ENCODE assay signal across 8 cellular contexts in the genomic region with DNA sequence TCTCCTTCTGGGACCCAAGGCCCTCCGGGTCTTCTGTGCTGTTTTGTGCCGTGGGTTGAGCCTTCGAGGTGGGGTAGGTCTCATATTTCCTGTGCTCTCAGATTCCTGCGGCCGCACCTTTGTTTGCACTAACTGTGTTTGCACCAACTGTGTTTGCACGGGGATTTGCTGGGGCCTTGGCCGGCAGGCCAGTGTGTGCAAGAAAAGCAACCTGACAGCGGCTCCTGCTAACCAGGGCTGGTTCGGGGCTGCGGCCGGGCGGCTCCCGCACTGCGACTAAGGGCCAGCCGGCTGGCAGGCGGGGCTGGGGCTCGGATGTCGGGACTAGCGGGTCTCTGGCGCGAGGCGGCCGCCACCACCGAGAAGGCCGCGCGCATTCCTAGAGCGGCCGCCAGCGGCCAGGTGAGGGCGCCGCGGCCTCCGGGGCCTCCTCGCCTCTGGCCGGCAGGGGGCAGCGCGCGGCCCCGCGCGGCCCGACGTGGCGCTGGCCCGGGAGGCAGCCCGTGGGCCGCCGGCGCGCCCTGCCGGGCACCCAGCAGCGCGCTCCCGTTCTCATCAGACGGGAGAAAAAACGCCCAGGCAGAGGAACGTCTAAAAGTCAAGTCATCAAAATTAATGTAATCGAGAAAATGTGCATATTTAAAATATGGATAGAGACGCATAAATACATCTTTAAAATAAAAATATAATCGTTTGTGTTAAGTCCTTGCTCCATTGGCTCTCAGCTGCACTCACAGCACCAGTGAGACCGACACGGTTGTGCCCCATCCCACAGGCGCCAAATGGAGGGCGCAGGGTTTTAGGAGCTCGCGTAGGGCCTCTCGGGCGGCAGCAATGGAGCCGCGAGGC. TPM values are rescaled to one million over a fixed set of nuclear protein-coding genes. Genes with fewer than 3 reads are reported as not detected.
DNase-seq lines count a peak whose midpoint lies in the region; ATAC-seq, FAIRE-seq and TF ChIP-seq lines count a peak whose summit lies in the region.

No MANE protein-coding gene starts in this region.

- WGBS in neuronal stem cell (ENCODE audit: extremely low coverage in 2 of 2, insufficient read length in 2 of 2, insufficient replicate concordance in 1 of 2), 2 donors = no CpG with 5 or more reads among the region's 71 CpGs

- H3K36me3 ChIP-seq in OCI-LY1 (ENCODE audit: insufficient read depth, low read length) (no peaks in the 10 kb centered on the region), neuronal stem cell (replicated peaks in 1 of 2; ENCODE audit: control insufficient read depth in 2 of 2, insufficient read depth in 2 of 2, low read length in 2 of 2) (peaks cover 0 to 1% of the 10 kb centered on the region in 2 donors)

- no peak for FAIRE-seq in HTR-8/SVneo (lab: Jason Lieb, UNC)

- peak overlapping the region; percentile 60 for H3K23ac ChIP-seq in neuronal stem cell (ENCODE audit: low read depth, low read length, poor library complexity)

- H3K9me3 ChIP-seq in OCI-LY1 (ENCODE audit: low read length) (no peaks in the 10 kb centered on the region), neuronal stem cell (replicated peaks in 1 of 2; ENCODE audit: control insufficient read depth in 2 of 2, insufficient read depth in 1 of 2, low read depth in 1 of 2, low read length in 2 of 2) (peaks cover 0 to 2% of the 10 kb centered on the region in 2 donors)

- H3K4me1 Mint-ChIP-seq in activated T-helper 1 cell treated with anti-CD3 and anti-CD28 coated beads, Interleukin-12 subunit alpha, Interleukin-12 subunit beta, Interleukin-2, Interleukin-4 antibody, amounts not matched to agents 30 ng/mL and 10 ng/mL and 1 ng/mL, durations not matched to agents 14 hours and 24 hours and 36 hours (ENCODE audit: low read depth) = no peaks in the 10 kb centered on the region

- no peaks in the 10 kb centered on the region for H3K36me3 Mint-ChIP-seq in activated T-helper 1 cell treated with anti-CD3 and anti-CD28 coated beads, Interleukin-12 subunit alpha, Interleukin-12 subunit beta, Interleukin-2, Interleukin-4 antibody, amounts not matched to agents 30 ng/mL and 10 ng/mL and 1 ng/mL, durations not matched to agents 14 hours and 24 hours and 36 hours (ENCODE audit: low read depth)

- peak overlapping the region; percentile 61 for H3K27ac Mint-ChIP-seq in activated T-helper 1 cell treated with anti-CD3 and anti-CD28 coated beads, Interleukin-12 subunit alpha, Interleukin-12 subunit beta, Interleukin-2, Interleukin-4 antibody, amounts not matched to agents 30 ng/mL and 10 ng/mL and 1 ng/mL, durations not matched to agents 14 hours and 24 hours and 36 hours

- H3K27me3 ChIP-seq in OCI-LY1 (ENCODE audit: insufficient read depth, low read length) (peaks cover 8% of the 10 kb centered on the region; the same call in 1 of the 2 replicates), neuronal stem cell (ENCODE audit: control insufficient read depth in 3 of 3, insufficient read depth in 3 of 3, low read depth in 1 of 3, low read length in 3 of 3) (peaks cover 0 to 11% (median 0%) of the 10 kb centered on the region in 3 experiments)

- H3K4me3 Mint-ChIP-seq in activated T-helper 1 cell treated with anti-CD3 and anti-CD28 coated beads, Interleukin-12 subunit alpha, Interleukin-12 subunit beta, Interleukin-2, Interleukin-4 antibody, amounts not matched to agents 30 ng/mL and 10 ng/mL and 1 ng/mL, durations not matched to agents 14 hours and 24 hours and 36 hours = peak overlapping the region; percentile 66

- no peak overlapping the region for H3K14ac ChIP-seq in neuronal stem cell (ENCODE audit: low read length)

- no peaks in the 10 kb centered on the region for H3K79me1 ChIP-seq in neuronal stem cell (ENCODE audit: low read depth, low read length)

- H3K9me2 ChIP-seq in OCI-LY1 (ENCODE audit: low read depth, low read length) = no peaks in the 10 kb centered on the region

- peak; percentile 93 for ATAC-seq in GM21367 (IDR thresholded peaks at IDR 0.05; ENCODE audit: unreplicated experiment)

- TF ChIP-seq CTCF in OCI-LY1 (IDR thresholded peaks at IDR 0.05; ENCODE audit: low read length) = peak; percentile 50

- H2AFZ ChIP-seq in OCI-LY1 (ENCODE audit: low read length) (peak overlapping the region; percentile 100), neuronal stem cell (ENCODE audit: low read length) (peak overlapping the region; percentile 83)

- H2BK12ac ChIP-seq in neuronal stem cell (ENCODE audit: low read length) = no peak overlapping the region

- no peaks in the 10 kb centered on the region for H4K20me1 ChIP-seq in OCI-LY1 (ENCODE audit: insufficient read depth, low read length)

- peak overlapping the region; percentile 75 for H2BK15ac ChIP-seq in neuronal stem cell (ENCODE audit: low read length)

- no peak overlapping the region for H4K91ac ChIP-seq in neuronal stem cell (ENCODE audit: low read depth, low read length, poor library complexity)

- no peak overlapping the region for H2BK120ac ChIP-seq in neuronal stem cell (ENCODE audit: low read depth, low read length)

- H2BK5ac ChIP-seq in neuronal stem cell (ENCODE audit: low read length) = no peak overlapping the region

- intact Hi-C loops in activated T-helper 1 cell treated with anti-CD3 and anti-CD28 coated beads, Interleukin-12 subunit alpha, Interleukin-12 subunit beta, Interleukin-2, Interleukin-4 antibody, amounts not matched to agents 30 ng/mL and 10 ng/mL and 1 ng/mL, durations not matched to agents 14 hours and 24 hours and 36 hours (cut with micrococcal nuclease) = loop anchor here (1.0 to 2.0 kb wide), 8 partner anchors 38 to 275 kb away; a partner anchor contains a TSS

- peak overlapping the region; percentile 99 for H3K4me2 ChIP-seq in OCI-LY1 (ENCODE audit: low read length)
- H3K4me2 ChIP-seq in neuronal stem cell (ENCODE audit: insufficient read depth, low read length, poor library complexity, severe bottlenecking) = peak overlapping the region; percentile 75

- H3K27ac ChIP-seq in OCI-LY1 (ENCODE audit: low read depth, low read length, poor library complexity, severe bottlenecking) (no peak overlapping the region), neuronal stem cell (replicated peaks; ENCODE audit: low read length) (peak overlapping the region; percentile 5), substantia nigra (ENCODE audit: low read depth, low read length, poor library complexity, severe bottlenecking) (no peak overlapping the region)

- DNase-seq in DMS153 (lab: John Stamatoyannopoulos, UW) (peak; percentile 51), HTR-8/SVneo (ENCODE audit: insufficient read length, low spot score) (peak; percentile 76), fibroblast of the conjunctiva (ENCODE audit: low read depth) (peak; percentile 26), neuronal stem cell (ENCODE audit: low spot score) (peak; percentile 76), substantia nigra (lab: John Stamatoyannopoulos, UW) (peak in 27 of 49 donors; percentile 17 to 77 (median 38))
- DNase-seq in activated T-helper 1 cell treated with anti-CD3 and anti-CD28 coated beads, Interleukin-12 subunit alpha, Interleukin-12 subunit beta, Interleukin-2, Interleukin-4 antibody, amounts not matched to agents 30 ng/mL and 10 ng/mL and 1 ng/mL, durations not matched to agents 14 hours and 24 hours and 36 hours (ENCODE audit: low spot score) = peak; percentile 73

- no peak overlapping the region for H4K8ac ChIP-seq in neuronal stem cell (ENCODE audit: low read depth, low read length)

- H2AK5ac ChIP-seq in neuronal stem cell (ENCODE audit: low read depth, low read length) = peak overlapping the region; percentile 69

- no peaks in the 10 kb centered on the region for H3K79me2 ChIP-seq in OCI-LY1 (ENCODE audit: insufficient read depth, low read length)

- peak overlapping the region; percentile 68 for H3K4me3 ChIP-seq in OCI-LY1 (ENCODE audit: low read depth, low read length, poor library complexity, severe bottlenecking)
- peak overlapping the region; percentile 24 to 75 for H3K4me3 ChIP-seq in neuronal stem cell (ENCODE audit: low read length in 2 of 2)

- H3K27me3 Mint-ChIP-seq in activated T-helper 1 cell treated with anti-CD3 and anti-CD28 coated beads, Interleukin-12 subunit alpha, Interleukin-12 subunit beta, Interleukin-2, Interleukin-4 antibody, amounts not matched to agents 30 ng/mL and 10 ng/mL and 1 ng/mL, durations not matched to agents 14 hours and 24 hours and 36 hours (ENCODE audit: insufficient read depth) = peaks cover 4% of the 10 kb centered on the region

- H3K4me1 ChIP-seq in OCI-LY1 (ENCODE audit: insufficient read depth, low read length, severe bottlenecking) (peaks cover 21% of the 10 kb centered on the region), neuronal stem cell (ENCODE audit: control insufficient read depth in 2 of 2, insufficient read depth in 1 of 2, low read depth in 1 of 2, low read length in 2 of 2) (peaks cover 0 to 3% of the 10 kb centered on the region in 2 donors)

- no peaks in the 10 kb centered on the region for H3F3A ChIP-seq in OCI-LY1 (ENCODE audit: insufficient read depth, low read length)

- no peaks in the 10 kb centered on the region for H3K9me3 Mint-ChIP-seq in activated T-helper 1 cell treated with anti-CD3 and anti-CD28 coated beads, Interleukin-12 subunit alpha, Interleukin-12 subunit beta, Interleukin-2, Interleukin-4 antibody, amounts not matched to agents 30 ng/mL and 10 ng/mL and 1 ng/mL, durations not matched to agents 14 hours and 24 hours and 36 hours

- H3K4ac ChIP-seq in neuronal stem cell (ENCODE audit: low read length) = no peak overlapping the region

- H3K18ac ChIP-seq in neuronal stem cell (ENCODE audit: low read length) = peak overlapping the region; percentile 80

- peak overlapping the region; percentile 84 for H3K9ac ChIP-seq in OCI-LY1 (ENCODE audit: low read length)
- no peak overlapping the region for H3K9ac ChIP-seq in neuronal stem cell (ENCODE audit: low read depth, low read length, poor library complexity)

RNA-seq across cellular contexts. Expression of a gene that starts 38.6 kb away (rescaled TPM):
- 19.0 and 19.3 TPM in 2 replicates for total RNA-seq in activated T-helper 1 cell treated with anti-CD3 and anti-CD28 coated beads, Interleukin-12 subunit alpha, Interleukin-12 subunit beta, Interleukin-2, Interleukin-4 antibody, amounts not matched to agents 30 ng/mL and 10 ng/mL and 1 ng/mL, durations not matched to agents 14 hours and 24 hours and 36 hours
- polyA plus RNA-seq in neuronal stem cell (2013, experiment 1 of 2) = 11.3 TPM
- polyA plus RNA-seq in neuronal stem cell (2013, experiment 2 of 2) = 10.9 TPM

Comparison
In these comparisons a context has a peak if more than half of its experiments do, and no peak if none do; other contexts are left out.
1. DNase-seq: peak in every context shown above with its lines; median percentile 76 in HTR-8/SVneo; 76 in neuronal stem cell; 73 in activated T-helper 1 cell treated with anti-CD3 and anti-CD28 coated beads, Interleukin-12 subunit alpha, Interleukin-12 subunit beta, Interleukin-2, Interleukin-4 antibody, amounts not matched to agents 30 ng/mL and 10 ng/mL and 1 ng/mL, durations not matched to agents 14 hours and 24 hours and 36 hours; 51 in DMS153; 38 in substantia nigra; 26 in fibroblast of the conjunctiva.